22 cellular contexts compared by ENCODE assay signal in genomic region chr4:78846258-78846657, GRCh38.
"Had no signal": no experiment of that assay in that cellular context is flagged by ENCODE, and none has a peak within 500 bp of the region (broad histone marks: within the 10 kb centered on the region; RNA-seq: fewer than 3 reads in every experiment).

No MANE protein-coding gene starts in this region.

- H3K27me3 ChIP-seq: hepatocyte, right lobe of liver, suprapubic skin, thyroid gland, upper lobe of left lung, uterus had no signal

- H3K9me3 ChIP-seq: psoas muscle, right lobe of liver, suprapubic skin, thyroid gland, upper lobe of left lung, uterus had no signal

- H3K9me3 Mint-ChIP-seq: nephron; stimulated activated effector memory CD8-positive, alpha-beta T cell treated with anti-CD3 and anti-CD28 coated beads, Interleukin-12 subunit alpha, Interleukin-12 subunit beta, amount 100 ng/mL, for 72 hours had no signal

- H3K4me3 ChIP-seq: hepatocyte, lung, psoas muscle, right lobe of liver, suprapubic skin, thyroid gland, upper lobe of left lung, uterus had no signal

- DNase-seq: effector memory CD4-positive, alpha-beta T cell; foreskin melanocyte; head of caudate nucleus; left colon; left ventricle myocardium superior; mesenchymal stem cell; naive B cell; psoas muscle; retina; right lobe of liver; stimulated activated CD4-positive, alpha-beta T cell treated with anti-CD3 and anti-CD28 coated beads, Interleukin-4, amount 100 ng/mL, for 1 hour; stimulated activated CD8-positive, alpha-beta memory T cell treated with anti-CD3 and anti-CD28 coated beads, Interleukin-4, amount 100 ng/mL, for 48 hours; stimulated activated naive CD8-positive, alpha-beta T cell treated with anti-CD3 and anti-CD28 coated beads, Interleukin-15, Interleukin-2, amounts not matched to agents 100 U/mL and 50 U/mL, for 24 hours; thyroid gland; upper lobe of left lung; uterus had no signal

- H3K4me3 Mint-ChIP-seq: nephron; stimulated activated effector memory CD8-positive, alpha-beta T cell treated with anti-CD3 and anti-CD28 coated beads, Interleukin-12 subunit alpha, Interleukin-12 subunit beta, amount 100 ng/mL, for 72 hours had no signal

- H3K27me3 Mint-ChIP-seq: naive B cell had no signal

- ATAC-seq: esophagus mucosa; left colon; left ventricle myocardium superior; psoas muscle; stimulated activated effector memory CD8-positive, alpha-beta T cell treated with anti-CD3 and anti-CD28 coated beads, Interleukin-12 subunit alpha, Interleukin-12 subunit beta, amount 100 ng/mL, for 72 hours; stimulated activated naive CD8-positive, alpha-beta T cell treated with anti-CD3 and anti-CD28 coated beads, Interleukin-15, Interleukin-2, amounts not matched to agents 100 U/mL and 50 U/mL, for 24 hours had no signal

- H3K36me3 ChIP-seq: thyroid gland, uterus had no signal

- H3K27ac Mint-ChIP-seq: nephron; stimulated activated effector memory CD8-positive, alpha-beta T cell treated with anti-CD3 and anti-CD28 coated beads, Interleukin-12 subunit alpha, Interleukin-12 subunit beta, amount 100 ng/mL, for 72 hours had no signal

- H3K4me1 ChIP-seq: psoas muscle, suprapubic skin, thyroid gland, upper lobe of left lung, uterus had no signal

- H3K27ac ChIP-seq: hepatocyte, psoas muscle, right lobe of liver, suprapubic skin, thyroid gland, upper lobe of left lung, uterus had no signal

- H3K4me1 Mint-ChIP-seq: nephron; stimulated activated effector memory CD8-positive, alpha-beta T cell treated with anti-CD3 and anti-CD28 coated beads, Interleukin-12 subunit alpha, Interleukin-12 subunit beta, amount 100 ng/mL, for 72 hours had no signal
